Comparison of ENCODE assay signal across 15 cellular contexts in genomic region chr10:103764296-103765088, GRCh38.
DNase-seq lines count a peak whose midpoint lies in the region; ATAC-seq and TF ChIP-seq lines count a peak whose summit lies in the region.
"Had no signal": no experiment of that assay in that cellular context is flagged by ENCODE, and none has a peak within 500 bp of the region (broad histone marks: within the 10 kb centered on the region; RNA-seq: fewer than 3 reads in every experiment).

No MANE protein-coding gene starts in this region.

- intact Hi-C loops in mucosa of descending colon (cut with DNase I, micrococcal nuclease) = no loop called here

- no peaks in the 10 kb centered on the region for H3K9me3 Mint-ChIP-seq in T-helper 1 cell treated with Interleukin-12 subunit alpha and Interleukin-12 subunit beta and Interleukin-4 antibody, amounts not matched to agents 30 μg/mL and 1 μg/mL, for 36 hours
- H3K9me3 Mint-ChIP-seq in activated naive CD8-positive, alpha-beta T cell treated with anti-CD3 and anti-CD28 coated beads, Interleukin-2, amount 10 ng/mL, durations not matched to agents 7 days and 5 days = peaks cover 2% of the 10 kb centered on the region
- H3K9me3 Mint-ChIP-seq in naive thymus-derived CD8-positive, alpha-beta T cell = no peaks in the 10 kb centered on the region

- no peaks in the 10 kb centered on the region for H3K27me3 ChIP-seq in HL-60 (ENCODE audit: insufficient read depth, poor library complexity, severe bottlenecking)
- H3K27me3 ChIP-seq: breast epithelium, hepatocyte, Peyer's patch, thyroid gland had no signal

- ATAC-seq in activated naive CD8-positive, alpha-beta T cell treated with anti-CD3 and anti-CD28 coated beads, Interleukin-2, amount 10 ng/mL, durations not matched to agents 7 days and 5 days (ENCODE audit: low read depth) = no peak
- no peak for ATAC-seq in naive thymus-derived CD8-positive, alpha-beta T cell
- ATAC-seq in mucosa of descending colon (no peak), GM21515 (IDR thresholded peaks at IDR 0.05; ENCODE audit: unreplicated experiment) (no peak)
- ATAC-seq: left ventricle myocardium superior had no signal

- H3K4me1 Mint-ChIP-seq in T-helper 1 cell treated with Interleukin-12 subunit alpha and Interleukin-12 subunit beta and Interleukin-4 antibody, amounts not matched to agents 30 μg/mL and 1 μg/mL, for 36 hours (ENCODE audit: low read depth) = peaks cover 59% of the 10 kb centered on the region
- H3K4me1 Mint-ChIP-seq in activated naive CD8-positive, alpha-beta T cell treated with anti-CD3 and anti-CD28 coated beads, Interleukin-2, amount 10 ng/mL, durations not matched to agents 7 days and 5 days = peaks cover 48% of the 10 kb centered on the region
- peaks cover 38 to 70% (median 67%) of the 10 kb centered on the region in 4 donors for H3K4me1 Mint-ChIP-seq in naive thymus-derived CD8-positive, alpha-beta T cell

- POLR2A ChIA-PET in activated naive CD8-positive, alpha-beta T cell treated with anti-CD3 and anti-CD28 coated beads, Interleukin-2, amount 10 ng/mL, durations not matched to agents 7 days and 5 days (lab: Charles Lee) = no interaction called here
- POLR2A ChIA-PET in naive thymus-derived CD8-positive, alpha-beta T cell (lab: Charles Lee) = interaction anchor here (0.6 to 2.6 kb wide), 5 partner anchors 8 to 1007 kb away, joined by 3 to 12 read pairs (median 4); no protein-coding TSS in a partner anchor

- peak overlapping the region; percentile 78 for H3K27ac ChIP-seq in HL-60 (replicated peaks)
- H3K27ac ChIP-seq: breast epithelium, hepatocyte, thyroid gland had no signal

- H3K4me3 Mint-ChIP-seq in T-helper 1 cell treated with Interleukin-12 subunit alpha and Interleukin-12 subunit beta and Interleukin-4 antibody, amounts not matched to agents 30 μg/mL and 1 μg/mL, for 36 hours = peak overlapping the region; percentile 22
- peak overlapping the region; percentile 43 for H3K4me3 Mint-ChIP-seq in activated naive CD8-positive, alpha-beta T cell treated with anti-CD3 and anti-CD28 coated beads, Interleukin-2, amount 10 ng/mL, durations not matched to agents 7 days and 5 days
- H3K4me3 Mint-ChIP-seq in naive thymus-derived CD8-positive, alpha-beta T cell = peak overlapping the region; percentile 55 to 81 (median 70)

- H3K9me3 ChIP-seq in mucosa of descending colon = no peaks in the 10 kb centered on the region
- H3K9me3 ChIP-seq: breast epithelium, Peyer's patch, thyroid gland had no signal

- peaks cover 4% of the 10 kb centered on the region for H3K36me3 ChIP-seq in mucosa of descending colon (ENCODE audit: low read depth)
- H3K36me3 ChIP-seq: breast epithelium, thyroid gland had no signal

- DNase-seq in T-helper 1 cell (no peak), HL-60 (ENCODE audit: low read depth in 1 of 2, low spot score in 1 of 2) (no peak), mucosa of descending colon (no peak), activated gamma-delta T cell (lab: John Stamatoyannopoulos, UW) (no peak)
- DNase-seq in activated naive CD8-positive, alpha-beta T cell treated with anti-CD3 and anti-CD28 coated beads, Interleukin-2, amount 10 ng/mL, durations not matched to agents 7 days and 5 days = no peak
- DNase-seq in naive thymus-derived CD8-positive, alpha-beta T cell = no peak
- DNase-seq: left ventricle myocardium superior, NCI-H1436 treated with DMSO at 0.1 percent for 48 hours, NCI-H510A treated with DMSO at 0.1 percent for 48 hours, thyroid gland had no signal

- H3K27me3 Mint-ChIP-seq in T-helper 1 cell treated with Interleukin-12 subunit alpha and Interleukin-12 subunit beta and Interleukin-4 antibody, amounts not matched to agents 30 μg/mL and 1 μg/mL, for 36 hours (ENCODE audit: low read depth) = no peaks in the 10 kb centered on the region
- H3K27me3 Mint-ChIP-seq in activated naive CD8-positive, alpha-beta T cell treated with anti-CD3 and anti-CD28 coated beads, Interleukin-2, amount 10 ng/mL, durations not matched to agents 7 days and 5 days = peaks cover 8% of the 10 kb centered on the region
- H3K27me3 Mint-ChIP-seq in naive thymus-derived CD8-positive, alpha-beta T cell = no peaks in the 10 kb centered on the region

- H3K27ac Mint-ChIP-seq in T-helper 1 cell treated with Interleukin-12 subunit alpha and Interleukin-12 subunit beta and Interleukin-4 antibody, amounts not matched to agents 30 μg/mL and 1 μg/mL, for 36 hours = peak overlapping the region; percentile 23
- H3K27ac Mint-ChIP-seq in activated naive CD8-positive, alpha-beta T cell treated with anti-CD3 and anti-CD28 coated beads, Interleukin-2, amount 10 ng/mL, durations not matched to agents 7 days and 5 days = no peak overlapping the region
- H3K27ac Mint-ChIP-seq in naive thymus-derived CD8-positive, alpha-beta T cell = peak overlapping the region; percentile 48 to 91 (median 78)

- H3K36me3 Mint-ChIP-seq in T-helper 1 cell treated with Interleukin-12 subunit alpha and Interleukin-12 subunit beta and Interleukin-4 antibody, amounts not matched to agents 30 μg/mL and 1 μg/mL, for 36 hours (ENCODE audit: low read depth) = no peaks in the 10 kb centered on the region
- H3K36me3 Mint-ChIP-seq in activated naive CD8-positive, alpha-beta T cell treated with anti-CD3 and anti-CD28 coated beads, Interleukin-2, amount 10 ng/mL, durations not matched to agents 7 days and 5 days = no peaks in the 10 kb centered on the region
- H3K36me3 Mint-ChIP-seq in naive thymus-derived CD8-positive, alpha-beta T cell = no peaks in the 10 kb centered on the region

- H3K4me1 ChIP-seq in mucosa of descending colon (ENCODE audit: low read depth) = peaks cover 12% of the 10 kb centered on the region
- H3K4me1 ChIP-seq: breast epithelium had no signal

- TF ChIP-seq CTCF in HL-60 (IDR thresholded peaks at IDR 0.05; ENCODE audit: insufficient read depth, low read length) (no peak), mucosa of descending colon (IDR thresholded peaks at IDR 0.05) (no peak)

- H3K4me3 ChIP-seq in HL-60 (replicated peaks; ENCODE audit: insufficient read depth, low read length) (no peak overlapping the region), mucosa of descending colon (no peak overlapping the region)
- H3K4me3 ChIP-seq: breast epithelium, hepatocyte, Peyer's patch, thyroid gland had no signal
